In the genomic region with DNA sequence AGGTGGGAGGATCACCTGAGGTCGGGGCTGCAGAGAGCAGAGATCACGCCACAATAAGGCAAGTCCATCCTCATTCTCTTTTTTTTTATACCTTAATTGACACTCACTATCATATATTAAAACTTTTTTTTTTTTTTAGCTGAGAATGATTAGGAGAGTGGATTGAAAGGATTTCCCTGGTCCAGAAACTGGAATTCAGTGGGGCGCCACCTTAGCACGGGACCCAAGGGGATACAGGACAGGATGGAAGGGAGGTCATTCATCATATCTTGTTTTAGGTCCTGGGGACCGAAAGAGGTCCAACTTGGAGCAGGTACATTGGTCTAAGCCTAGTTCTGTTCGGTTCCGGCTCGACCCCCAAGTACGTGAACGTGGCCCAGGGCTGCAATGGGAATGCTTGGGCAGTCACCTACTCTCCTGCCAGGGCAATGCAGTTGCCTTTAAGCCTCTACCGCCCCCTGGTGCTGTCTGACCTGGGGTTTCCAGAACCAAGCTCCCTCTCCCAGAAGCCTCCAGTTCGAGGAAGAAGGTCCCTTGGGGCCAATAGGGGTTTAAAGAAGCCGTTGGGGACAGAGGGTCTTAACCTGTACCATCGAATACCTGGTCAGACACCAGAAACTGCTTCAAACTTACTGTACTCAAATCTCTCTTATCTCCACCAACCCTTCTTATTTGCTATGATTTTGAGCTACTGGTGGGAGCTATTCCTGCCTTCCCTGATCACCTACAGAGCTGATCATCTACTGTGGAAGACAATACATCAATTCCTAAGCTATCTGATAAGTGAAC, we compare ENCODE assay signal across 1 cellular context.
TF ChIP-seq lines count a peak whose summit lies in the region.

No MANE protein-coding gene starts in this region.

TF ChIP-seq in HepG2, 621 proteins besides CTCF, POLR2A, EP300 and RAD21 (continued from another document and continues in another):
- TF ChIP-seq, protein P1, sequence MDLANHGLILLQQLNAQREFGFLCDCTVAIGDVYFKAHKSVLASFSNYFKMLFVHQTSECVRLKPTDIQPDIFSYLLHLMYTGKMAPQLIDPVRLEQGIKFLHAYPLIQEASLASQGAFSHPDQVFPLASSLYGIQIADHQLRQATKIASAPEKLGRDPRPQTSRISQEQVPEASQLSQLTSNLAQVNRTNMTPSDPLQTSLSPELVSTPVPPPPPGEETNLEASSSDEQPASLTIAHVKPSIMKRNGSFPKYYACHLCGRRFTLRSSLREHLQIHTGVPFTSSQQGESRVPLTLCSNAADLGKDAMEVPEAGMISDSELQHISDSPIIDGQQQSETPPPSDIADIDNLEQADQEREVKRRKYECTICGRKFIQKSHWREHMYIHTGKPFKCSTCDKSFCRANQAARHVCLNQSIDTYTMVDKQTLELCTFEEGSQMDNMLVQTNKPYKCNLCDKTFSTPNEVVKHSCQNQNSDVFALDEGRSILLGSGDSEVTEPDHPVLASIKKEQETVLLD (CRISPR knock-in tag; IDR thresholded peaks at IDR 0.05; ENCODE audit: low read depth): no peak
- TF ChIP-seq SRF (IDR thresholded peaks at IDR 0.05; ENCODE audit: low read depth, low read length) (peak; percentile 43; the same call in 1 of the 2 replicates), ARNT2 (CRISPR knock-in tag; IDR thresholded peaks at IDR 0.05; ENCODE audit: low read depth) (no peak), MZF1 (CRISPR knock-in tag; IDR thresholded peaks at IDR 0.05; ENCODE audit: borderline replicate concordance) (no peak), ZNF580 (CRISPR knock-in tag; IDR thresholded peaks at IDR 0.05; ENCODE audit: borderline replicate concordance, low read depth) (peak; percentile 63; the same call in 1 of the 2 replicates), ADNP (CRISPR knock-in tag; IDR thresholded peaks at IDR 0.05) (no peak), PAX8 (CRISPR knock-in tag; IDR thresholded peaks at IDR 0.05; ENCODE audit: borderline replicate concordance) (no peak), E2F5 (CRISPR knock-in tag; conservative IDR thresholded peaks at IDR 0.05) (no peak), PAF1 (CRISPR knock-in tag; IDR thresholded peaks at IDR 0.05) (no peak), REXO4 (CRISPR knock-in tag; IDR thresholded peaks at IDR 0.05; ENCODE audit: borderline replicate concordance) (no peak), ASH2L (IDR thresholded peaks at IDR 0.05; ENCODE audit: insufficient read length, low read depth, low read length) (no peak), NFRKB (IDR thresholded peaks at IDR 0.05) (no peak), SMARCE1 (IDR thresholded peaks at IDR 0.05; ENCODE audit: borderline replicate concordance) (no peak), ZNF468 (CRISPR knock-in tag; IDR thresholded peaks at IDR 0.05) (no peak), THAP11 (CRISPR knock-in tag; IDR thresholded peaks at IDR 0.05) (peak; percentile 69), BCLAF1 (IDR thresholded peaks at IDR 0.05) (no peak), SOX13 (IDR thresholded peaks at IDR 0.05) (no peak), SOX13 (CRISPR knock-in tag; conservative IDR thresholded peaks at IDR 0.05 in 1 of 2, IDR thresholded peaks at IDR 0.05 in 1 of 2) (no peak), REST (IDR thresholded peaks at IDR 0.05; ENCODE audit: borderline replicate concordance in 1 of 2, low read depth in 1 of 2, low read length in 2 of 2) (no peak), SMAD3 (CRISPR knock-in tag; IDR thresholded peaks at IDR 0.05) (peak; percentile 85), EEA1 (CRISPR knock-in tag; IDR thresholded peaks at IDR 0.05; ENCODE audit: borderline replicate concordance) (no peak; the same call in 1 of the 2 replicates)
- TF ChIP-seq, protein P2, sequence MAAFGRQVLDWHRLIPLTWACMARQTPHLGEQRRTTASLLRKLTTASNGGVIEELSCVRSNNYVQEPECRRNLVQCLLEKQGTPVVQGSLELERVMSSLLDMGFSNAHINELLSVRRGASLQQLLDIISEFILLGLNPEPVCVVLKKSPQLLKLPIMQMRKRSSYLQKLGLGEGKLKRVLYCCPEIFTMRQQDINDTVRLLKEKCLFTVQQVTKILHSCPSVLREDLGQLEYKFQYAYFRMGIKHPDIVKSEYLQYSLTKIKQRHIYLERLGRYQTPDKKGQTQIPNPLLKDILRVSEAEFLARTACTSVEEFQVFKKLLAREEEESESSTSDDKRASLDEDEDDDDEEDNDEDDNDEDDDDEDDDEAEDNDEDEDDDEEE (CRISPR knock-in tag; IDR thresholded peaks at IDR 0.05): no peak
- TF ChIP-seq, protein P3, sequence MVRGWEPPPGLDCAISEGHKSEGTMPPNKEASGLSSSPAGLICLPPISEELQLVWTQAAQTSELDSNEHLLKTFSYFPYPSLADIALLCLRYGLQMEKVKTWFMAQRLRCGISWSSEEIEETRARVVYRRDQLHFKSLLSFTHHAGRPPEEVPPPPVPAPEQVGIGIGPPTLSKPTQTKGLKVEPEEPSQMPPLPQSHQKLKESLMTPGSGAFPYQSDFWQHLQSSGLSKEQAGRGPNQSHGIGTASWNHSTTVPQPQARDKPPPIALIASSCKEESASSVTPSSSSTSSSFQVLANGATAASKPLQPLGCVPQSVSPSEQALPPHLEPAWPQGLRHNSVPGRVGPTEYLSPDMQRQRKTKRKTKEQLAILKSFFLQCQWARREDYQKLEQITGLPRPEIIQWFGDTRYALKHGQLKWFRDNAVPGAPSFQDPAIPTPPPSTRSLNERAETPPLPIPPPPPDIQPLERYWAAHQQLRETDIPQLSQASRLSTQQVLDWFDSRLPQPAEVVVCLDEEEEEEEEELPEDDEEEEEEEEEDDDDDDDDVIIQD (CRISPR knock-in tag; IDR thresholded peaks at IDR 0.05; ENCODE audit: low read depth): no peak
- TF ChIP-seq, protein P4, sequence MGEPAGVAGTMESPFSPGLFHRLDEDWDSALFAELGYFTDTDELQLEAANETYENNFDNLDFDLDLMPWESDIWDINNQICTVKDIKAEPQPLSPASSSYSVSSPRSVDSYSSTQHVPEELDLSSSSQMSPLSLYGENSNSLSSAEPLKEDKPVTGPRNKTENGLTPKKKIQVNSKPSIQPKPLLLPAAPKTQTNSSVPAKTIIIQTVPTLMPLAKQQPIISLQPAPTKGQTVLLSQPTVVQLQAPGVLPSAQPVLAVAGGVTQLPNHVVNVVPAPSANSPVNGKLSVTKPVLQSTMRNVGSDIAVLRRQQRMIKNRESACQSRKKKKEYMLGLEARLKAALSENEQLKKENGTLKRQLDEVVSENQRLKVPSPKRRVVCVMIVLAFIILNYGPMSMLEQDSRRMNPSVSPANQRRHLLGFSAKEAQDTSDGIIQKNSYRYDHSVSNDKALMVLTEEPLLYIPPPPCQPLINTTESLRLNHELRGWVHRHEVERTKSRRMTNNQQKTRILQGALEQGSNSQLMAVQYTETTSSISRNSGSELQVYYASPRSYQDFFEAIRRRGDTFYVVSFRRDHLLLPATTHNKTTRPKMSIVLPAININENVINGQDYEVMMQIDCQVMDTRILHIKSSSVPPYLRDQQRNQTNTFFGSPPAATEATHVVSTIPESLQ (CRISPR knock-in tag; conservative IDR thresholded peaks at IDR 0.05): no peak
- TF ChIP-seq, protein P5, sequence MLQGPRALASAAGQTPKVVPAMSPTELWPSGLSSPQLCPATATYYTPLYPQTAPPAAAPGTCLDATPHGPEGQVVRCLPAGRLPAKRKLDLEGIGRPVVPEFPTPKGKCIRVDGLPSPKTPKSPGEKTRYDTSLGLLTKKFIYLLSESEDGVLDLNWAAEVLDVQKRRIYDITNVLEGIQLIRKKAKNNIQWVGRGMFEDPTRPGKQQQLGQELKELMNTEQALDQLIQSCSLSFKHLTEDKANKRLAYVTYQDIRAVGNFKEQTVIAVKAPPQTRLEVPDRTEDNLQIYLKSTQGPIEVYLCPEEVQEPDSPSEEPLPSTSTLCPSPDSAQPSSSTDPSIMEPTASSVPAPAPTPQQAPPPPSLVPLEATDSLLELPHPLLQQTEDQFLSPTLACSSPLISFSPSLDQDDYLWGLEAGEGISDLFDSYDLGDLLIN (CRISPR knock-in tag; IDR thresholded peaks at IDR 0.05; ENCODE audit: borderline replicate concordance): no peak
- TF ChIP-seq, protein P6, sequence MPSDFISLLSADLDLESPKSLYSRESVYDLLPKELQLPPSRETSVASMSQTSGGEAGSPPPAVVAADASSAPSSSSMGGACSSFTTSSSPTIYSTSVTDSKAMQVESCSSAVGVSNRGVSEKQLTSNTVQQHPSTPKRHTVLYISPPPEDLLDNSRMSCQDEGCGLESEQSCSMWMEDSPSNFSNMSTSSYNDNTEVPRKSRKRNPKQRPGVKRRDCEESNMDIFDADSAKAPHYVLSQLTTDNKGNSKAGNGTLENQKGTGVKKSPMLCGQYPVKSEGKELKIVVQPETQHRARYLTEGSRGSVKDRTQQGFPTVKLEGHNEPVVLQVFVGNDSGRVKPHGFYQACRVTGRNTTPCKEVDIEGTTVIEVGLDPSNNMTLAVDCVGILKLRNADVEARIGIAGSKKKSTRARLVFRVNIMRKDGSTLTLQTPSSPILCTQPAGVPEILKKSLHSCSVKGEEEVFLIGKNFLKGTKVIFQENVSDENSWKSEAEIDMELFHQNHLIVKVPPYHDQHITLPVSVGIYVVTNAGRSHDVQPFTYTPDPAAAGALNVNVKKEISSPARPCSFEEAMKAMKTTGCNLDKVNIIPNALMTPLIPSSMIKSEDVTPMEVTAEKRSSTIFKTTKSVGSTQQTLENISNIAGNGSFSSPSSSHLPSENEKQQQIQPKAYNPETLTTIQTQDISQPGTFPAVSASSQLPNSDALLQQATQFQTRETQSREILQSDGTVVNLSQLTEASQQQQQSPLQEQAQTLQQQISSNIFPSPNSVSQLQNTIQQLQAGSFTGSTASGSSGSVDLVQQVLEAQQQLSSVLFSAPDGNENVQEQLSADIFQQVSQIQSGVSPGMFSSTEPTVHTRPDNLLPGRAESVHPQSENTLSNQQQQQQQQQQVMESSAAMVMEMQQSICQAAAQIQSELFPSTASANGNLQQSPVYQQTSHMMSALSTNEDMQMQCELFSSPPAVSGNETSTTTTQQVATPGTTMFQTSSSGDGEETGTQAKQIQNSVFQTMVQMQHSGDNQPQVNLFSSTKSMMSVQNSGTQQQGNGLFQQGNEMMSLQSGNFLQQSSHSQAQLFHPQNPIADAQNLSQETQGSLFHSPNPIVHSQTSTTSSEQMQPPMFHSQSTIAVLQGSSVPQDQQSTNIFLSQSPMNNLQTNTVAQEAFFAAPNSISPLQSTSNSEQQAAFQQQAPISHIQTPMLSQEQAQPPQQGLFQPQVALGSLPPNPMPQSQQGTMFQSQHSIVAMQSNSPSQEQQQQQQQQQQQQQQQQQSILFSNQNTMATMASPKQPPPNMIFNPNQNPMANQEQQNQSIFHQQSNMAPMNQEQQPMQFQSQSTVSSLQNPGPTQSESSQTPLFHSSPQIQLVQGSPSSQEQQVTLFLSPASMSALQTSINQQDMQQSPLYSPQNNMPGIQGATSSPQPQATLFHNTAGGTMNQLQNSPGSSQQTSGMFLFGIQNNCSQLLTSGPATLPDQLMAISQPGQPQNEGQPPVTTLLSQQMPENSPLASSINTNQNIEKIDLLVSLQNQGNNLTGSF (CRISPR knock-in tag; IDR thresholded peaks at IDR 0.05): no peak
- TF ChIP-seq, protein P7, sequence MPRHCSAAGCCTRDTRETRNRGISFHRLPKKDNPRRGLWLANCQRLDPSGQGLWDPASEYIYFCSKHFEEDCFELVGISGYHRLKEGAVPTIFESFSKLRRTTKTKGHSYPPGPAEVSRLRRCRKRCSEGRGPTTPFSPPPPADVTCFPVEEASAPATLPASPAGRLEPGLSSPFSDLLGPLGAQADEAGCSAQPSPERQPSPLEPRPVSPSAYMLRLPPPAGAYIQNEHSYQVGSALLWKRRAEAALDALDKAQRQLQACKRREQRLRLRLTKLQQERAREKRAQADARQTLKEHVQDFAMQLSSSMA (CRISPR knock-in tag; IDR thresholded peaks at IDR 0.05): no peak
